Comparison of ENCODE assay signal across 8 cellular contexts in genomic region chr3:158651192-158651591, GRCh38. TPM values are rescaled to one million over a fixed set of nuclear protein-coding genes. Genes with fewer than 3 reads are reported as not detected.
"Had no signal": no experiment of that assay in that cellular context is flagged by ENCODE, and none has a peak within 500 bp of the region (broad histone marks: within the 10 kb centered on the region; RNA-seq: fewer than 3 reads in every experiment).

No MANE protein-coding gene starts in this region.

- H3K27me3 Mint-ChIP-seq: IgD-negative memory B cell had no signal

- H3K9me3 Mint-ChIP-seq: HFFc6, IgD-negative memory B cell had no signal

- H3K27ac Mint-ChIP-seq: HFFc6, IgD-negative memory B cell had no signal

- DNase-seq: GM23248, GOT3, H7, HFFc6 had no signal

- ATAC-seq: HCT116, HepG2 had no signal

- H3K4me3 Mint-ChIP-seq: HFFc6, IgD-negative memory B cell had no signal

RNA-seq across cellular contexts. Expression of gene LXN, which starts 21.3 kb away (rescaled TPM):
- total RNA-seq: HepG2, HT1080 had no signal
